1 cellular context compared by ENCODE assay signal in genomic region chr19:47350599-47350998, GRCh38.
TF ChIP-seq lines count a peak whose summit lies in the region.

No MANE protein-coding gene starts in this region.

TF ChIP-seq in neural cell, 6 proteins besides CTCF, POLR2A, EP300 and RAD21 (continued from another document):
- no peak for TF ChIP-seq REST (IDR thresholded peaks at IDR 0.05; ENCODE audit: borderline replicate concordance)
